In genomic region chr1:46467183-46467504, GRCh38 we compare ENCODE assay signal across 11 cellular contexts. TPM values are rescaled to one million over a fixed set of nuclear protein-coding genes. Genes with fewer than 3 reads are reported as not detected.
DNase-seq lines count a peak whose midpoint lies in the region; ATAC-seq and TF ChIP-seq lines count a peak whose summit lies in the region.
"Had no signal": no experiment of that assay in that cellular context is flagged by ENCODE, and none has a peak within 500 bp of the region (broad histone marks: within the 10 kb centered on the region; RNA-seq: fewer than 3 reads in every experiment).

No MANE protein-coding gene starts in this region.

- ATAC-seq in GM18519 (IDR thresholded peaks at IDR 0.05; ENCODE audit: low FRiP score, unreplicated experiment) (no peak), HG03045 (IDR thresholded peaks at IDR 0.05; ENCODE audit: unreplicated experiment) (no peak)

- peaks cover 0 to 5% (median 0%) of the 10 kb centered on the region in 45 donors for H3K27me3 ChIP-seq in dorsolateral prefrontal cortex

- H3K4me1 Mint-ChIP-seq in IgD-negative memory B cell = peaks cover 0 to 8% (median 7%) of the 10 kb centered on the region in 3 donors
- H3K4me1 Mint-ChIP-seq in nephron progenitor cell = peaks cover 40% of the 10 kb centered on the region

- intact Hi-C loops in dorsolateral prefrontal cortex (cut with DNase I) = no loop called here

- H3K27ac ChIP-seq in dorsolateral prefrontal cortex = peak overlapping the region in 4 of 59 donors; percentile 5 to 63 (median 50)

- no peaks in the 10 kb centered on the region for H3K9me3 Mint-ChIP-seq in IgD-negative memory B cell
- no peaks in the 10 kb centered on the region for H3K9me3 Mint-ChIP-seq in nephron progenitor cell

- H3K36me3 Mint-ChIP-seq in IgD-negative memory B cell (no peaks in the 10 kb centered on the region), nephron progenitor cell (ENCODE audit: low read depth) (no peaks in the 10 kb centered on the region)

- H3K27me3 Mint-ChIP-seq in IgD-negative memory B cell (peaks cover 19% of the 10 kb centered on the region), nephron progenitor cell (ENCODE audit: low read depth, poor library complexity) (peaks cover 98% of the 10 kb centered on the region)

- peak overlapping the region; percentile 80 to 92 (median 86) for H3K4me3 Mint-ChIP-seq in IgD-negative memory B cell
- H3K4me3 Mint-ChIP-seq in nephron progenitor cell = peak overlapping the region; percentile 81

- TF ChIP-seq CTCF in AG10803 (conservative IDR thresholded peaks at IDR 0.05; ENCODE audit: low read length) (no peak), dorsolateral prefrontal cortex (IDR thresholded peaks at IDR 0.05 in 54 of 56, conservative IDR thresholded peaks at IDR 0.05 in 2 of 56; ENCODE audit: low read depth in 1 of 56, partially characterized antibody in 56 of 56) (no peak), nephron progenitor cell (IDR thresholded peaks at IDR 0.05) (no peak)

- H3K4me3 ChIP-seq in AG10803 (ENCODE audit: low read length) (peak overlapping the region; percentile 46), dorsolateral prefrontal cortex (peak overlapping the region in 58 of 59 donors; percentile 48 to 93 (median 74))

- H3K27ac Mint-ChIP-seq in IgD-negative memory B cell = no peak overlapping the region
- no peak overlapping the region for H3K27ac Mint-ChIP-seq in nephron progenitor cell

- no peak for DNase-seq in AG10803 (ENCODE audit: low read depth)
- no peak for DNase-seq in dorsolateral prefrontal cortex
- DNase-seq in nephron progenitor cell = no peak
- DNase-seq in central memory CD4-positive, alpha-beta T cell = no peak
- DNase-seq in OCI-M2 (lab: John Stamatoyannopoulos, UW; ENCODE audit: unreplicated experiment) = no peak
- DNase-seq: activated CD8-positive, alpha-beta memory T cell treated with anti-CD3 and anti-CD28 coated beads, Interleukin-2, amount 50 U/mL, for 4 hours; NCI-H446 treated with DMSO at 0.1 percent for 48 hours had no signal

RNA-seq across cellular contexts. Expression of gene DMBX1, which starts 22.5 kb away (rescaled TPM):
- not detected for polyA plus RNA-seq in IgD-negative memory B cell
- total RNA-seq in dorsolateral prefrontal cortex = not detected
- total RNA-seq: left cardiac atrium had no signal
